ENCODE assay signal across 18 cellular contexts in the genomic region with DNA sequence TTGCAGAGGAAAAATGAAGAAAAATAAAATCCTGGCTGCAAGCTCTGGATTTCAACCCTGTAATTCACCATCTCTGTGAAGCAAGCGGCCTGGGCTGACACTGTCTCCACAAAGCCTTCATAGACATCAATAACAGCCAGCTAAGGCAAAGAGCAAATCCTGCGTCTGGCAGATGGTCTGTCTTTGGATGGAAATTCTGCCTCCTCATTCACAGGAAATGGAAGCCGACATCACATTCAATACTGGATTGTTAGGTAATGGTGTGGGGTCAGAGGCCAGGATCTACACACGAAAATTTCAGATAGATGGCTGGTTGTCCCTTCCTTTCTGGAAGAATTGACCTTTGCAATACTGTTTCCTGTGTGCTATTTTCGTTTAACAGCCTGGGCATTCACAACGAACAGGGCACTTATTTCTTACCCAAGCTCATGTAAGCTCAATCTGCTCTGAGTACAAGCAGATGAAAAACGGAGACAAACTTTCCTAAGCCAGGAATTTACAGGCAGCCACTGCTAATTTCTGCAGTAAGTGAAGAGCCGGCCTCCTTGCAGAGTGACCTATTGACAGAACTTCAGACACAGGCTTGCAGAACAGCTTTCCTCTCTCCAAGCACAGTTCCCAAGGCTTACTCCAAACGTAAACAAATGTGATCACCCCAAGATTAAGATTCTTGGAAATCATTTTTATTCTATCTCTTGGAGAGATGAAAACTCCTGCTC. TPM values are rescaled to one million over a fixed set of nuclear protein-coding genes. Genes with fewer than 3 reads are reported as not detected.
A peak's percentile ranks its signal among the peaks of the same experiment; 100 is the strongest.
DNase-seq lines count a peak whose midpoint lies in the region; ATAC-seq and TF ChIP-seq lines count a peak whose summit lies in the region.
"Had no signal": no experiment of that assay in that cellular context is flagged by ENCODE, and none has a peak within 500 bp of the region (broad histone marks: within the 10 kb centered on the region; RNA-seq: fewer than 3 reads in every experiment).

No MANE protein-coding gene starts in this region.

- H3K27ac ChIP-seq in left lung (peak overlapping the region in 1 of 2 donors; percentile 33), smooth muscle cell (ENCODE audit: low read depth) (peak overlapping the region; percentile 91)
- H3K27ac ChIP-seq: body of pancreas, tibial nerve had no signal

- peaks cover 2% of the 10 kb centered on the region for H3K36me3 Mint-ChIP-seq in chondrocyte (ENCODE audit: low read depth)

- H3K27me3 Mint-ChIP-seq in chondrocyte (ENCODE audit: low read depth) = no peaks in the 10 kb centered on the region

- peaks cover 31% of the 10 kb centered on the region for H3K4me1 Mint-ChIP-seq in chondrocyte (ENCODE audit: low read depth)

- no peaks in the 10 kb centered on the region for H4K20me1 ChIP-seq in smooth muscle cell (ENCODE audit: low read depth)

- H3K4me3 ChIP-seq in left lung (no peak overlapping the region), smooth muscle cell (no peak overlapping the region)
- H3K4me3 ChIP-seq: A549, body of pancreas, MG63, tibial nerve had no signal

- H3K4me2 ChIP-seq in smooth muscle cell = peak overlapping the region; percentile 35
- H3K4me2 ChIP-seq: A549 had no signal

- H2AFZ ChIP-seq in smooth muscle cell (ENCODE audit: low read depth) = peak overlapping the region; percentile 35

- H3K4me1 ChIP-seq in left lung (peaks cover 0 to 10% of the 10 kb centered on the region in 2 donors), smooth muscle cell (ENCODE audit: low read depth) (peaks cover 23% of the 10 kb centered on the region)
- H3K4me1 ChIP-seq: A549, Caco-2 had no signal

- DNase-seq in NCI-H524 (lab: John Stamatoyannopoulos, UW) (peak; percentile 36 to 53), NCI-H524 treated with DMSO at 0.1 percent for 48 hours (lab: John Stamatoyannopoulos, UW) (no peak), chondrocyte (ENCODE audit: low spot score) (no peak), left lung (no peak), smooth muscle cell (lab: John Stamatoyannopoulos, UW; ENCODE audit: unreplicated experiment) (no peak), OCI-M1 (lab: John Stamatoyannopoulos, UW) (no peak)
- DNase-seq: activated CD8-positive, alpha-beta memory T cell treated with anti-CD3 and anti-CD28 coated beads for 24 hours; activated gamma-delta T cell treated with Interleukin-2 at 50 U/mL for 16 hours; Caco-2; MG63; NCI-H345; occipital lobe; stimulated activated CD4-positive, alpha-beta T cell treated with anti-CD3 and anti-CD28 coated beads, Interleukin-15, amount 100 ng/mL, for 24 hours had no signal

- peak overlapping the region; percentile 6 for H3K9ac ChIP-seq in smooth muscle cell (ENCODE audit: low read depth)

- ATAC-seq in left lung (peak; percentile 21), HG03175 (IDR thresholded peaks at IDR 0.05; ENCODE audit: unreplicated experiment) (no peak), GM18873 (IDR thresholded peaks at IDR 0.05; ENCODE audit: low FRiP score, unreplicated experiment) (no peak)
- ATAC-seq: A549, body of pancreas had no signal

- H3K36me3 ChIP-seq in left lung = no peaks in the 10 kb centered on the region
- no peaks in the 10 kb centered on the region for H3K36me3 ChIP-seq in smooth muscle cell (ENCODE audit: low read depth)
- H3K36me3 ChIP-seq: MG63, tibial nerve had no signal

- TF ChIP-seq CTCF in chondrocyte (IDR thresholded peaks at IDR 0.05) (no peak), left lung (IDR thresholded peaks at IDR 0.05) (no peak), smooth muscle cell (IDR thresholded peaks at IDR 0.05; ENCODE audit: borderline replicate concordance, insufficient read depth, poor library complexity, severe bottlenecking) (no peak)

- peaks cover 22% of the 10 kb centered on the region for H3F3A ChIP-seq in smooth muscle cell (ENCODE audit: low read depth)

- WGBS in smooth muscle cell (ENCODE audit: low lambda C conversion rate) = 16% methylated on average over 9 of the region's 9 CpGs

- H3K27me3 ChIP-seq in left lung = peaks cover 12 to 52% of the 10 kb centered on the region in 2 donors
- no peaks in the 10 kb centered on the region for H3K27me3 ChIP-seq in smooth muscle cell (ENCODE audit: low read depth)
- H3K27me3 ChIP-seq: body of pancreas, MG63 had no signal

- peak overlapping the region; percentile 79 for H3K27ac Mint-ChIP-seq in chondrocyte (ENCODE audit: unreplicated experiment)

- peaks cover 3% of the 10 kb centered on the region for H3K9me3 Mint-ChIP-seq in chondrocyte (ENCODE audit: low read depth)

- H3K79me2 ChIP-seq in smooth muscle cell (ENCODE audit: low read depth) = peaks cover 11% of the 10 kb centered on the region

- no peak overlapping the region for H3K4me3 Mint-ChIP-seq in chondrocyte (ENCODE audit: unreplicated experiment)

- H3K9me3 ChIP-seq in left lung (no peaks in the 10 kb centered on the region), smooth muscle cell (replicated peaks; ENCODE audit: low read depth) (no peaks in the 10 kb centered on the region)
- H3K9me3 ChIP-seq: A549, body of pancreas, Caco-2, MG63 had no signal

- intact Hi-C loops in left lung (cut with DNase I) = no loop called here

RNA-seq across cellular contexts. Expression of a gene that starts 3.0 kb away (rescaled TPM):
- total RNA-seq in chondrocyte = 92.2 to 175 TPM (median 166 TPM) in 3 replicates
- total RNA-seq in left lung = 10 to 100 TPM in 1 of 2 donors, 1 to 10 TPM in 1; 2.6 to 22.4 TPM
- total RNA-seq in smooth muscle cell = 54.3 and 61.6 TPM in 2 replicates
- 32.8 and 40.0 TPM in 2 replicates for polyA plus RNA-seq in smooth muscle cell
- total RNA-seq: Caco-2 had no signal

Comparison
In these comparisons a context has a peak if more than half of its experiments do, and no peak if none do; other contexts are left out.
1. DNase-seq: peak in NCI-H524 (2 of 2); none in NCI-H524 treated with DMSO at 0.1 percent for 48 hours (single experiment), chondrocyte (single experiment), left lung (0 of 2), smooth muscle cell (single experiment) and OCI-M1 (single experiment).